ENCODE assay signal across 23 cellular contexts in the genomic region with DNA sequence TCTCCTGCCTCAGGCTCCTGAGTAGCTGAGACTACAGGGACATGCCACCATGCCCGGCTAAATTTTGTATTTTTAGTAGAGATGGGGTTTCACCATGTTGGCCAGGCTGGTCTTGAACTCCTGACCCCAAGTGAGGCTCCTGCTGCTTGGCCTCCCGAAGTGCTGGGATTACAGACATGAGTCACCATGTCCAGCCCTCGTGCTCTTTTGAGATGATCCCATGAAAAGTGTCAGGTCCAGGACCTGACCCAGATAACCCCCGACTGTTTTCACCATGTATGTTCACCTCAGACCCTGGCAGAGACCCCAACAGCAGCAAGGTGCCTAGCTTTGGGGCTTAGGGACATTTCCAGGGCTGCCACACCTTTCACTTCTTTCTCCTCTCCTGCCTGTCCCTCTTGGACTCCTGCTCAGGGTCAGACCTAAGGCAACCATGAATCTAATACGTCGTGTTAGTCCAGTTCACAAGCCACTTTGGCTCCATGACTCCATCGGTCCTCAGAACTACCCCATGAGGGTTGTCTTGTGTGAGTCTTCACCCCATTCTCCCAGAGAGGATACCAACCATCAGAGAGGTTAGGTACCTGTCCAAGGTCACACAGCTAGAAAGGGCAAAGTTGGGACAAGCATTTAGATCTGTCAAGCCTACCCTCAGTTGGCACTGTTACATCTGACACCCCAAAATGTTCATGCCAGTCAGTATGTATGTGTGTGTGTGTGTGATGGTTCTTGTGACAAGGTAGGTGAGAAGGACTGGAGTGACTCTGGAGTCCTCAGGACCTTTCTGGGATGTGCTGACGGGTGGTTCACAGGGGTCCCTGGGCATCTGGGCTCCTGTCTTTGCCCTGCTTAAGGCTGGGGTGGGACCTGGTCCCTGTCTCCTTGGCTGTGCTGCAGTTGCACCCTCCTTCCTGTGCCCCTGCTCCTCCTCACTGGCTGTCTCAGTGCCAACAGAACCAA. TPM values are rescaled to one million over a fixed set of nuclear protein-coding genes. Genes with fewer than 3 reads are reported as not detected.
A peak's percentile ranks its signal among the peaks of the same experiment; 100 is the strongest.
DNase-seq lines count a peak whose midpoint lies in the region; ATAC-seq and TF ChIP-seq lines count a peak whose summit lies in the region.
"Had no signal": no experiment of that assay in that cellular context is flagged by ENCODE, and none has a peak within 500 bp of the region (broad histone marks: within the 10 kb centered on the region; RNA-seq: fewer than 3 reads in every experiment).

No MANE protein-coding gene starts in this region.

- intact Hi-C loops in lower lobe of right lung (cut with DNase I), result no loop called here

- H3K4me1 Mint-ChIP-seq in H9, result peaks cover 13 to 15% of the 10 kb centered on the region in 2 experiments
- H3K4me1 Mint-ChIP-seq in stimulated activated naive B cell treated with anti-CD40 and anti-IgM and Interleukin-4, amounts not matched to agents 10 μg/mL and 1 μg/mL and 100 μg/mL, for 72 hours, result peaks cover 30 to 49% of the 10 kb centered on the region in 2 donors

- no peaks in the 10 kb centered on the region for H4K20me1 ChIP-seq in H9 (ENCODE audit: control insufficient read depth, insufficient read depth, insufficient read length)

- H3K23me2 ChIP-seq in H9 (ENCODE audit: insufficient read length, low read depth, low read length, poor library complexity, severe bottlenecking), result no peaks in the 10 kb centered on the region

- TF ChIP-seq CTCF in H9 (conservative IDR thresholded peaks at IDR 0.05), result no peak
- no peak for TF ChIP-seq CTCF in lower lobe of right lung (IDR thresholded peaks at IDR 0.05)

- H3K79me1 ChIP-seq in H9 (ENCODE audit: insufficient read depth, low read depth, low read length, poor library complexity, severe bottlenecking), result no peaks in the 10 kb centered on the region

- H4K5ac ChIP-seq in H9 (ENCODE audit: insufficient read length, low read depth, low read length), result no peak overlapping the region

- peaks cover 15% of the 10 kb centered on the region for H3K27me3 Mint-ChIP-seq in H9 (ENCODE audit: low read depth)
- H3K27me3 Mint-ChIP-seq in stimulated activated naive B cell treated with anti-CD40 and anti-IgM and Interleukin-4, amounts not matched to agents 10 μg/mL and 1 μg/mL and 100 μg/mL, for 72 hours, result no peaks in the 10 kb centered on the region
- H3K27me3 Mint-ChIP-seq: activated CD4-positive, alpha-beta memory T cell treated with anti-CD3 and anti-CD28 coated beads for 36 hours; naive B cell had no signal

- DNase-seq in H9, result peak; percentile 23
- peak; percentile 47 for DNase-seq in M059J (ENCODE audit: low read depth)
- no peak for DNase-seq in lower lobe of right lung
- DNase-seq in stimulated activated naive B cell treated with anti-CD40 and anti-IgM and Interleukin-4, amounts not matched to agents 10 μg/mL and 1 μg/mL and 100 μg/mL, for 72 hours, result no peak
- no peak for DNase-seq in NOMO-1 treated with DMSO at 0.1 percent for 48 hours (lab: John Stamatoyannopoulos, UW; ENCODE audit: unreplicated experiment)
- DNase-seq: activated B cell treated with CpG ODN at 0.5 μM for 24 hours; activated CD4-positive, alpha-beta memory T cell treated with anti-CD3 and anti-CD28 coated beads for 36 hours; activated naive CD4-positive, alpha-beta T cell treated with anti-CD3 and anti-CD28 coated beads for 36 hours; activated T-cell treated with anti-CD3 and anti-CD28 coated beads, Interleukin-2, amount 50 U/mL, for 1 hour; amygdala; EL; kidney glomerular epithelial cell; naive B cell; NCI-H1930; NCI-H2227 treated with DMSO at 0.1 percent for 48 hours; NCI-H774; T-helper 9 cell had no signal

- H3T11ph ChIP-seq in H9 (ENCODE audit: low read length), result no peak overlapping the region

- no peak overlapping the region for H3K4ac ChIP-seq in H9 (ENCODE audit: low read depth, low read length)

- no peak overlapping the region for H2BK5ac ChIP-seq in H9 (ENCODE audit: insufficient read length, low read length)

- H3K27ac ChIP-seq in H9 (ENCODE audit: insufficient read length, low read depth, low read length), result no peak overlapping the region
- peak overlapping the region; percentile 88 for H3K27ac ChIP-seq in lower lobe of right lung
- H3K27ac ChIP-seq: KMS-11, parathyroid adenoma had no signal

- no peaks in the 10 kb centered on the region for H3K79me2 ChIP-seq in H9 (ENCODE audit: insufficient read depth, low read length)
- H3K79me2 ChIP-seq: parathyroid adenoma had no signal

- WGBS in H9 (ENCODE audit: extremely low coverage, insufficient read length, low lambda C conversion rate), result no CpG with 5 or more reads among the region's 8 CpGs

- H3K27me3 ChIP-seq in H9 (ENCODE audit: insufficient read depth, low read length) (peaks cover 4% of the 10 kb centered on the region; the same call in 1 of the 2 replicates), lower lobe of right lung (ENCODE audit: low read depth) (no peaks in the 10 kb centered on the region)

- H3K23ac ChIP-seq in H9 (ENCODE audit: insufficient read length, low read depth, low read length), result no peak overlapping the region

- no peak overlapping the region for H2BK120ac ChIP-seq in H9 (ENCODE audit: low read depth, low read length, poor library complexity, severe bottlenecking)

- H4K8ac ChIP-seq in H9 (replicated peaks; ENCODE audit: insufficient read length, low read depth, low read length), result no peak overlapping the region

- no peak overlapping the region for H3K4me3 ChIP-seq in lower lobe of right lung

- no peak overlapping the region for H3K18ac ChIP-seq in H9 (ENCODE audit: insufficient read length, low read depth, low read length)

- peaks cover 0 to 3% of the 10 kb centered on the region in 2 experiments; a peak in 2 of 5 replicates for H3K9me3 Mint-ChIP-seq in H9
- H3K9me3 Mint-ChIP-seq in stimulated activated naive B cell treated with anti-CD40 and anti-IgM and Interleukin-4, amounts not matched to agents 10 μg/mL and 1 μg/mL and 100 μg/mL, for 72 hours, result peaks cover 0 to 3% of the 10 kb centered on the region in 2 donors
- H3K9me3 Mint-ChIP-seq: activated B cell treated with CpG ODN at 0.5 μM for 24 hours; activated CD4-positive, alpha-beta memory T cell treated with anti-CD3 and anti-CD28 coated beads for 36 hours; activated naive CD4-positive, alpha-beta T cell treated with anti-CD3 and anti-CD28 coated beads for 36 hours; memory B cell; naive B cell had no signal

- no peak overlapping the region; a peak in 1 of 7 replicates for H3K27ac Mint-ChIP-seq in H9
- H3K27ac Mint-ChIP-seq in stimulated activated naive B cell treated with anti-CD40 and anti-IgM and Interleukin-4, amounts not matched to agents 10 μg/mL and 1 μg/mL and 100 μg/mL, for 72 hours, result peak overlapping the region; percentile 38
- H3K27ac Mint-ChIP-seq: activated B cell treated with CpG ODN at 0.5 μM for 24 hours; activated CD4-positive, alpha-beta memory T cell treated with anti-CD3 and anti-CD28 coated beads for 36 hours; activated naive CD4-positive, alpha-beta T cell treated with anti-CD3 and anti-CD28 coated beads for 36 hours; B cell; memory B cell had no signal

- H2BK20ac ChIP-seq in H9 (ENCODE audit: low read depth, low read length, poor library complexity, severe bottlenecking), result no peak overlapping the region

- no peaks in the 10 kb centered on the region for H3K36me3 ChIP-seq in lower lobe of right lung

- H3K9ac ChIP-seq in H9 (ENCODE audit: extremely low read depth, insufficient read length, low read length), result no peak overlapping the region
- H3K9ac ChIP-seq: KMS-11, parathyroid adenoma had no signal

- H3K9me3 ChIP-seq in H9 (ENCODE audit: control insufficient read depth, low read depth, low read length) (no peaks in the 10 kb centered on the region), lower lobe of right lung (no peaks in the 10 kb centered on the region)

- no peak for ATAC-seq in lower lobe of right lung
- no peak for ATAC-seq in stimulated activated naive B cell treated with anti-CD40 and anti-IgM and Interleukin-4, amounts not matched to agents 10 μg/mL and 1 μg/mL and 100 μg/mL, for 72 hours (replicated peaks)
- no peak for ATAC-seq in GM21576 (IDR thresholded peaks at IDR 0.05; ENCODE audit: unreplicated experiment)
- no peak for ATAC-seq in HG03460 (IDR thresholded peaks at IDR 0.05; ENCODE audit: unreplicated experiment)

- H3K4me3 Mint-ChIP-seq in H9, result no peak overlapping the region
- H3K4me3 Mint-ChIP-seq in stimulated activated naive B cell treated with anti-CD40 and anti-IgM and Interleukin-4, amounts not matched to agents 10 μg/mL and 1 μg/mL and 100 μg/mL, for 72 hours, result no peak overlapping the region
- H3K4me3 Mint-ChIP-seq: activated B cell treated with CpG ODN at 0.5 μM for 24 hours; activated CD4-positive, alpha-beta memory T cell treated with anti-CD3 and anti-CD28 coated beads for 36 hours; activated naive CD4-positive, alpha-beta T cell treated with anti-CD3 and anti-CD28 coated beads for 36 hours; B cell; memory B cell; naive B cell had no signal

- H4K91ac ChIP-seq in H9 (ENCODE audit: insufficient read length, low read depth, low read length), result no peak overlapping the region

- no peak overlapping the region for H2AFZ ChIP-seq in H9 (ENCODE audit: low read length)
- H2AFZ ChIP-seq: parathyroid adenoma had no signal

- H2BK15ac ChIP-seq in H9 (ENCODE audit: low read depth, low read length), result no peak overlapping the region

- no peak overlapping the region for H3K4me2 ChIP-seq in H9 (ENCODE audit: insufficient read depth, insufficient read length, low read length)
- H3K4me2 ChIP-seq: KMS-11 had no signal

- H3K36me3 Mint-ChIP-seq in H9 (ENCODE audit: insufficient read depth in 1 of 3, low read depth in 3 of 3), result peaks cover 0 to 2% (median 0%) of the 10 kb centered on the region in 3 experiments; a peak in 3 of 7 replicates
- H3K36me3 Mint-ChIP-seq in stimulated activated naive B cell treated with anti-CD40 and anti-IgM and Interleukin-4, amounts not matched to agents 10 μg/mL and 1 μg/mL and 100 μg/mL, for 72 hours, result no peaks in the 10 kb centered on the region
- H3K36me3 Mint-ChIP-seq: activated CD4-positive, alpha-beta memory T cell treated with anti-CD3 and anti-CD28 coated beads for 36 hours; memory B cell; naive B cell had no signal

- H3K14ac ChIP-seq in H9 (ENCODE audit: insufficient read depth, low read length), result no peak overlapping the region

- H2AK5ac ChIP-seq in H9 (ENCODE audit: insufficient read length, low read length), result no peak overlapping the region

- no peaks in the 10 kb centered on the region; the same call in 1 of the 2 replicates for H3K4me1 ChIP-seq in H9 (ENCODE audit: insufficient read depth, low read length)
- peaks cover 38% of the 10 kb centered on the region for H3K4me1 ChIP-seq in lower lobe of right lung

- H3K56ac ChIP-seq in H9 (ENCODE audit: insufficient read length, low read depth, low read length), result no peak overlapping the region

- no peak overlapping the region for H2BK12ac ChIP-seq in H9 (ENCODE audit: insufficient read length, low read depth, low read length)

RNA-seq across cellular contexts. Expression of a gene that starts 23.1 kb away (rescaled TPM):
- total RNA-seq in H9 (2021) (7.6 and 7.8 TPM in 2 replicates), lower lobe of right lung (9.3 TPM)
- total RNA-seq in M059J (2014; rRNA removed; shearing (Covaris generic)), result 5.3 and 10.1 TPM in 2 replicates

Comparison
In these comparisons a context has a peak if more than half of its experiments do, and no peak if none do; other contexts are left out.
1. DNase-seq: peak in H9 (single experiment) and M059J (single experiment); none in lower lobe of right lung (single experiment), stimulated activated naive B cell treated with anti-CD40 and anti-IgM and Interleukin-4, amounts not matched to agents 10 μg/mL and 1 μg/mL and 100 μg/mL, for 72 hours (single experiment) and NOMO-1 treated with DMSO at 0.1 percent for 48 hours (single experiment).